9 cellular contexts compared by ENCODE assay signal in the genomic region with DNA sequence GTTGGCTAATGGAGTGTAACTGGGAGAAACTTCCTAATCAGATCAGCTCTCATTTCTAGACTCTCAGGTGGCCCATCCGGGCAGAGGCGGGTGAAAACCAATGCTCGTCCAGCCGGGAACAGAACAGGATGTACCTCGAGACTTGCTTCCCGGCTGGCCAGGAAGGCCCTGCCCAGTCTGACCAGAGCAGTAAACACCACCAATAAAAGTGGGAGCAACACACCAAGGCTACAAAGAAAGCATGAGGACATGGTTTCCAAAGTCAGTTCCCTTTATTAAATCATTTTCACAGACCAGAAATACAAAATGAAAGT. TPM values are rescaled to one million over a fixed set of nuclear protein-coding genes. Genes with fewer than 3 reads are reported as not detected.
DNase-seq lines count a peak whose midpoint lies in the region; ATAC-seq, FAIRE-seq and TF ChIP-seq lines count a peak whose summit lies in the region.
"Had no signal": no experiment of that assay in that cellular context is flagged by ENCODE, and none has a peak within 500 bp of the region (broad histone marks: within the 10 kb centered on the region; RNA-seq: fewer than 3 reads in every experiment).

No MANE protein-coding gene starts in this region.

- H3K4me3 ChIP-seq in KMS-11 (IDR thresholded peaks at IDR 0.05; ENCODE audit: insufficient read depth, low read depth, low read length): no peak overlapping the region
- H3K4me3 ChIP-seq in mesenchymal stem cell (ENCODE audit: insufficient read depth in 1 of 2, low read depth in 1 of 2, low read length in 2 of 2): peak overlapping the region in 1 of 2 experiments; percentile 81

- CTCF ChIA-PET in Calu3 (lab: Charles Lee): interaction anchor here (0.7 to 0.9 kb wide), 2 partner anchors 14 to 1782 kb away, joined by 3 to 4 read pairs; no protein-coding TSS in a partner anchor

- H3K4ac ChIP-seq in mesenchymal stem cell (ENCODE audit: low read depth in 1 of 2, low read length in 2 of 2): peak overlapping the region in 1 of 2 experiments; percentile 94

- H4K8ac ChIP-seq in mesenchymal stem cell (ENCODE audit: low read length): peak overlapping the region; percentile 69

- H3K18ac ChIP-seq in mesenchymal stem cell (ENCODE audit: low read depth in 1 of 2, low read length in 2 of 2): peak overlapping the region; percentile 91 to 96

- peak overlapping the region; percentile 75 for H2BK5ac ChIP-seq in mesenchymal stem cell (ENCODE audit: low read depth, low read length, poor library complexity, severe bottlenecking)

- H4K20me1 ChIP-seq in KMS-11 (ENCODE audit: insufficient read depth): no peaks in the 10 kb centered on the region

- H3K4me1 Mint-ChIP-seq in Calu3 (ENCODE audit: low read depth, unreplicated experiment): peaks cover 64% of the 10 kb centered on the region

- H3K27me3 Mint-ChIP-seq in Calu3 (ENCODE audit: unreplicated experiment): no peaks in the 10 kb centered on the region

- ATAC-seq in HG02588 (IDR thresholded peaks at IDR 0.05; ENCODE audit: unreplicated experiment): no peak
- no peak for ATAC-seq in HG02763 (IDR thresholded peaks at IDR 0.05; ENCODE audit: unreplicated experiment)

- no peak overlapping the region for H3K23ac ChIP-seq in mesenchymal stem cell (ENCODE audit: low read length in 2 of 2)

- H3K14ac ChIP-seq in mesenchymal stem cell (ENCODE audit: low read length in 2 of 2): no peak overlapping the region

- FAIRE-seq in urothelium cell line (lab: Jason Lieb, UNC): no peak

- peaks cover 84% of the 10 kb centered on the region for H3K36me3 Mint-ChIP-seq in Calu3 (ENCODE audit: insufficient read depth, unreplicated experiment)

- H3K27ac ChIP-seq in KMS-11 (peak overlapping the region; percentile 86), caudate nucleus (ENCODE audit: low read depth, low read length) (peak overlapping the region; percentile 90), mesenchymal stem cell (ENCODE audit: low read length, poor library complexity, severe bottlenecking) (peak overlapping the region; percentile 98)

- H4K91ac ChIP-seq in mesenchymal stem cell (ENCODE audit: low read length): peak overlapping the region; percentile 84

- H3K27ac Mint-ChIP-seq in Calu3 (ENCODE audit: unreplicated experiment): peak overlapping the region; percentile 98

- H3K4me2 ChIP-seq in KMS-11 (peak overlapping the region; percentile 91), mesenchymal stem cell (ENCODE audit: low read length, poor library complexity, severe bottlenecking) (peak overlapping the region; percentile 48)

- intact Hi-C loops in Calu3 (cut with micrococcal nuclease; ENCODE audit: unreplicated experiment): no loop called here

- BruUV-seq in Calu3 (replicated peaks; lab: Mats Ljungman, UMichigan): no TSS peak

- WGBS in mesenchymal stem cell: 7% methylated on average over 6 of the region's 6 CpGs

- peak overlapping the region; percentile 86 for H3K4me3 Mint-ChIP-seq in Calu3 (ENCODE audit: low read depth, unreplicated experiment)

- H2BK120ac ChIP-seq in mesenchymal stem cell (ENCODE audit: low read depth, low read length): no peak overlapping the region

- DNase-seq in Calu3 (no peak), caudate nucleus (lab: John Stamatoyannopoulos, UW) (peak in 1 of 61 donors; percentile 21), mesenchymal stem cell (no peak), urothelium cell line (ENCODE audit: low spot score) (peak; percentile 31), globus pallidus (ENCODE audit: low spot score) (no peak)

- H2BK15ac ChIP-seq in mesenchymal stem cell (ENCODE audit: low read depth, poor library complexity, severe bottlenecking): no peak overlapping the region

- H3K27me3 ChIP-seq in KMS-11 (ENCODE audit: insufficient read depth, low read depth) (no peaks in the 10 kb centered on the region), mesenchymal stem cell (ENCODE audit: control insufficient read depth in 1 of 2, insufficient read depth in 1 of 2, low read length in 2 of 2) (no peaks in the 10 kb centered on the region)

- peak overlapping the region; percentile 13 for H2AK5ac ChIP-seq in mesenchymal stem cell (ENCODE audit: low read length, severe bottlenecking)

- peaks cover 49% of the 10 kb centered on the region for H3K4me1 ChIP-seq in KMS-11 (ENCODE audit: low read depth, poor library complexity, severe bottlenecking)
- H3K4me1 ChIP-seq in mesenchymal stem cell (ENCODE audit: control insufficient read depth, insufficient read depth, low read depth, low read length): peaks cover 23% of the 10 kb centered on the region

- H3K79me1 ChIP-seq in mesenchymal stem cell (replicated peaks; ENCODE audit: low read length, poor library complexity, severe bottlenecking): peaks cover 26% of the 10 kb centered on the region

- H2AFZ ChIP-seq in KMS-11 (ENCODE audit: low read depth): peak overlapping the region; percentile 45
- no peak overlapping the region for H2AFZ ChIP-seq in mesenchymal stem cell (ENCODE audit: low read depth, low read length)

- no peak overlapping the region for H2BK12ac ChIP-seq in mesenchymal stem cell (ENCODE audit: low read length in 2 of 2)

- H3K9ac ChIP-seq in KMS-11: peak overlapping the region; percentile 65; the same call in 1 of the 2 replicates
- H3K9ac ChIP-seq in mesenchymal stem cell (ENCODE audit: low read length): peak overlapping the region; percentile 96

- H3K79me2 ChIP-seq in KMS-11 (ENCODE audit: insufficient read depth, low read depth): peaks cover 12% of the 10 kb centered on the region; the same call in 1 of the 2 replicates

- H3K9me3 ChIP-seq in mesenchymal stem cell (ENCODE audit: control insufficient read depth, low read length): no peaks in the 10 kb centered on the region

- TF ChIP-seq CTCF in Calu3 (IDR thresholded peaks at IDR 0.05; ENCODE audit: unreplicated experiment) (no peak), KMS-11 (conservative IDR thresholded peaks at IDR 0.05; ENCODE audit: low read depth, low read length) (no peak)

- no peaks in the 10 kb centered on the region for H3K9me3 Mint-ChIP-seq in Calu3 (ENCODE audit: low read depth, unreplicated experiment)

- peaks cover 3% of the 10 kb centered on the region; the same call in 1 of the 2 replicates for H3K36me3 ChIP-seq in KMS-11 (ENCODE audit: insufficient read depth)
- peaks cover 40 to 57% of the 10 kb centered on the region in 2 experiments for H3K36me3 ChIP-seq in mesenchymal stem cell (ENCODE audit: control insufficient read depth in 1 of 2, insufficient read depth in 2 of 2, low read depth in 1 of 2, low read length in 2 of 2)

RNA-seq across cellular contexts. Expression of a gene that starts 0.9 kb away (rescaled TPM):
- total RNA-seq in Calu3 (2022): 151 TPM in 2 replicates
- 141 TPM for polyA plus RNA-seq in mesenchymal stem cell (2013, experiment 1 of 2)
- 142 TPM for polyA plus RNA-seq in mesenchymal stem cell (2013, experiment 2 of 2)

RNA-seq across cellular contexts. Expression of a gene that starts 10.0 kb away (rescaled TPM):
- 134 and 145 TPM in 2 replicates for total RNA-seq in Calu3 (2022)
- polyA plus RNA-seq in mesenchymal stem cell (2013, experiment 1 of 2): 79.2 TPM
- polyA plus RNA-seq in mesenchymal stem cell (2013, experiment 2 of 2): 75.1 TPM

RNA-seq across cellular contexts. Expression of a gene that starts 12.5 kb away (rescaled TPM):
- total RNA-seq in Calu3 (2022): not detected in 2 replicates
- polyA plus RNA-seq in mesenchymal stem cell (2013, experiment 1 of 2): not detected
- not detected for polyA plus RNA-seq in mesenchymal stem cell (2013, experiment 2 of 2)
- total RNA-seq: NCI-H460 had no signal

RNA-seq across cellular contexts. Expression of a gene that starts 55.3 kb away (rescaled TPM):
- not detected in 2 replicates for total RNA-seq in Calu3 (2022)
- polyA plus RNA-seq in mesenchymal stem cell (2013, experiment 1 of 2): not detected
- not detected for polyA plus RNA-seq in mesenchymal stem cell (2013, experiment 2 of 2)
- total RNA-seq: NCI-H460 had no signal
